In genomic region chr9:69809304-69809863, GRCh38 we compare ENCODE assay signal across 9 cellular contexts. TPM values are rescaled to one million over a fixed set of nuclear protein-coding genes. Genes with fewer than 3 reads are reported as not detected.
DNase-seq lines count a peak whose midpoint lies in the region; ATAC-seq and TF ChIP-seq lines count a peak whose summit lies in the region.
"Had no signal": no experiment of that assay in that cellular context is flagged by ENCODE, and none has a peak within 500 bp of the region (broad histone marks: within the 10 kb centered on the region; RNA-seq: fewer than 3 reads in every experiment).

No MANE protein-coding gene starts in this region.

- H3K27ac ChIP-seq in IMR-90 (ENCODE audit: insufficient read depth, low read length) (no peak overlapping the region), right lobe of liver (no peak overlapping the region), RWPE1 (no peak overlapping the region)

- no peak overlapping the region for H2BK15ac ChIP-seq in IMR-90 (ENCODE audit: low read depth, low read length)

- H3K36me3 ChIP-seq in IMR-90 (ENCODE audit: control insufficient read depth, insufficient read depth, low read length) (no peaks in the 10 kb centered on the region), right lobe of liver (no peaks in the 10 kb centered on the region)

- peaks cover 7% of the 10 kb centered on the region for H3K27me3 ChIP-seq in IMR-90 (ENCODE audit: control insufficient read depth, insufficient read depth, low read length)
- H3K27me3 ChIP-seq in right lobe of liver, result no peaks in the 10 kb centered on the region

- no peak overlapping the region for H3K23ac ChIP-seq in IMR-90 (ENCODE audit: low read depth, low read length)

- no peak for TF ChIP-seq POLR2A in IMR-90 (IDR thresholded peaks at IDR 0.05; ENCODE audit: low read depth, low read length)
- TF ChIP-seq POLR2A in right lobe of liver (IDR thresholded peaks at IDR 0.05), result no peak

- H4K8ac ChIP-seq in IMR-90 (ENCODE audit: low read depth in 2 of 2, low read length in 2 of 2), result no peak overlapping the region

- no peak overlapping the region for H2AFZ ChIP-seq in IMR-90 (replicated peaks; ENCODE audit: low read length, poor library complexity)

- H3K18ac ChIP-seq in IMR-90 (ENCODE audit: low read depth, low read length), result no peak overlapping the region

- no peaks in the 10 kb centered on the region for H3K9me3 Mint-ChIP-seq in activated naive CD8-positive, alpha-beta T cell treated with anti-CD3 and anti-CD28 coated beads, Interleukin-2, amount 10 ng/mL, durations not matched to agents 7 days and 5 days

- no peaks in the 10 kb centered on the region for H4K20me1 ChIP-seq in IMR-90 (ENCODE audit: insufficient read depth, low read length)

- peaks cover 6% of the 10 kb centered on the region for H3K36me3 Mint-ChIP-seq in activated naive CD8-positive, alpha-beta T cell treated with anti-CD3 and anti-CD28 coated beads, Interleukin-2, amount 10 ng/mL, durations not matched to agents 7 days and 5 days

- H3K4me1 ChIP-seq in IMR-90 (ENCODE audit: control insufficient read depth, insufficient read depth, low read length) (no peaks in the 10 kb centered on the region), right lobe of liver (no peaks in the 10 kb centered on the region)

- H3K27me3 Mint-ChIP-seq in activated naive CD8-positive, alpha-beta T cell treated with anti-CD3 and anti-CD28 coated beads, Interleukin-2, amount 10 ng/mL, durations not matched to agents 7 days and 5 days, result no peaks in the 10 kb centered on the region

- H2BK20ac ChIP-seq in IMR-90 (ENCODE audit: low read depth, low read length), result no peak overlapping the region

- no peak overlapping the region for H3K56ac ChIP-seq in IMR-90 (ENCODE audit: extremely low read depth, insufficient read depth, low read length)

- no peak overlapping the region for H3K9ac ChIP-seq in IMR-90 (ENCODE audit: low read depth, low read length)

- H3K4ac ChIP-seq in IMR-90 (ENCODE audit: low read depth, low read length), result no peak overlapping the region

- H2AK5ac ChIP-seq in IMR-90 (ENCODE audit: low read depth, low read length), result no peak overlapping the region

- TF ChIP-seq RAD21 in IMR-90 (IDR thresholded peaks at IDR 0.05; ENCODE audit: low read length), result peak; percentile 51

- no peaks in the 10 kb centered on the region for H3K9me1 ChIP-seq in IMR-90 (ENCODE audit: insufficient read depth, low read length)

- POLR2A ChIA-PET in IMR-90 (lab: Charles Lee; ENCODE audit: unreplicated experiment) (no interaction called here), RWPE1 (lab: Yijun Ruan, JAX; ENCODE audit: low non-redundant PET) (no interaction called here)
- POLR2A ChIA-PET in activated naive CD8-positive, alpha-beta T cell treated with anti-CD3 and anti-CD28 coated beads, Interleukin-2, amount 10 ng/mL, durations not matched to agents 7 days and 5 days (lab: Charles Lee), result interaction anchor here (1.0 to 1.2 kb wide), 2 partner anchors 49 to 68 kb away, joined by 3 read pairs; partner anchors contain the start of gene PTAR1

- H3K27ac Mint-ChIP-seq in activated naive CD8-positive, alpha-beta T cell treated with anti-CD3 and anti-CD28 coated beads, Interleukin-2, amount 10 ng/mL, durations not matched to agents 7 days and 5 days, result peak overlapping the region; percentile 51

- no peak overlapping the region for H3K14ac ChIP-seq in IMR-90 (replicated peaks; ENCODE audit: low read depth, low read length)

- in situ Hi-C loops in IMR-90 (cut with MboI; ENCODE audit: low sequenced_read_pairs), result loop anchor here (5.0 kb wide), 1 partner anchor 42 kb away; no protein-coding TSS in a partner anchor

- no peak overlapping the region for H2BK120ac ChIP-seq in IMR-90 (ENCODE audit: low read depth, low read length)

- peaks cover 23% of the 10 kb centered on the region for H3K4me1 Mint-ChIP-seq in activated naive CD8-positive, alpha-beta T cell treated with anti-CD3 and anti-CD28 coated beads, Interleukin-2, amount 10 ng/mL, durations not matched to agents 7 days and 5 days

- intact Hi-C loops in IMR-90 (cut with micrococcal nuclease), result loop anchor here (5.0 kb wide), 1 partner anchor 108 kb away; no protein-coding TSS in a partner anchor
- intact Hi-C loops in right lobe of liver (cut with DNase I), result no loop called here

- H3K79me1 ChIP-seq in IMR-90 (ENCODE audit: low read depth in 1 of 2, low read length in 2 of 2), result no peaks in the 10 kb centered on the region

- no peak overlapping the region for H3K4me2 ChIP-seq in IMR-90 (ENCODE audit: low read depth, low read length)

- no peak overlapping the region for H2AK9ac ChIP-seq in IMR-90 (replicated peaks; ENCODE audit: low read depth, low read length, poor library complexity)

- no peak overlapping the region for H4K91ac ChIP-seq in IMR-90 (ENCODE audit: insufficient read depth, low read depth, low read length)

- no TSS peak for BruUV-seq in IMR-90 (replicated peaks; lab: Mats Ljungman, UMichigan)

- ATAC-seq in IMR-90 (ENCODE audit: low read depth) (no peak), right lobe of liver (peak; percentile 49 to 57 (median 53))
- ATAC-seq in activated naive CD8-positive, alpha-beta T cell treated with anti-CD3 and anti-CD28 coated beads, Interleukin-2, amount 10 ng/mL, durations not matched to agents 7 days and 5 days (ENCODE audit: low read depth), result peak; percentile 71
- no peak for ATAC-seq in activated CD4-positive, CD25-positive, alpha-beta regulatory T cell treated with anti-CD3 and anti-CD28 coated beads, Interleukin-2, amount 50 U/mL, for 24 hours

- TF ChIP-seq CTCF in IMR-90 (conservative IDR thresholded peaks at IDR 0.05; ENCODE audit: low read depth, low read length) (peak; percentile 50), right lobe of liver (IDR thresholded peaks at IDR 0.05) (peak; percentile 10 to 48 (median 30)), RWPE1 (conservative IDR thresholded peaks at IDR 0.05; ENCODE audit: low read depth) (no peak)

- dilution Hi-C loops in IMR-90 (cut with HindIII; ENCODE audit: low sequenced_read_pairs, unreplicated experiment), result no loop called here

- H3K4me3 ChIP-seq in IMR-90 (ENCODE audit: insufficient read depth, low read depth, low read length) (no peak overlapping the region), right lobe of liver (no peak overlapping the region)

- DNase-seq in DMS53 (lab: John Stamatoyannopoulos, UW) (peak; percentile 50), DMS53 treated with DMSO at 0.1 percent for 48 hours (lab: John Stamatoyannopoulos, UW; ENCODE audit: unreplicated experiment) (no peak), IMR-90 (peak; percentile 21), right lobe of liver (no peak), T1000 (lab: John Stamatoyannopoulos, UW) (no peak), RWPE1 (ENCODE audit: low spot score) (no peak)
- DNase-seq in activated naive CD8-positive, alpha-beta T cell treated with anti-CD3 and anti-CD28 coated beads, Interleukin-2, amount 10 ng/mL, durations not matched to agents 7 days and 5 days, result no peak
- DNase-seq: stimulated activated CD4-positive, alpha-beta T cell treated with anti-CD3 and anti-CD28 coated beads, Interleukin-12 subunit alpha, Interleukin-12 subunit beta, amount 100 ng/mL, for 4 hours had no signal

- no peak overlapping the region for H3K4me3 Mint-ChIP-seq in activated naive CD8-positive, alpha-beta T cell treated with anti-CD3 and anti-CD28 coated beads, Interleukin-2, amount 10 ng/mL, durations not matched to agents 7 days and 5 days

- CTCF ChIA-PET in IMR-90 (lab: Yijun Ruan, JAX) (interaction anchor here (0.7 kb wide), 1 partner anchor 227 kb away, joined by 3 read pairs; no protein-coding TSS in a partner anchor), RWPE1 (lab: Yijun Ruan, JAX) (no interaction called here)

- no peaks in the 10 kb centered on the region for H3K9me3 ChIP-seq in IMR-90 (ENCODE audit: control insufficient read depth, insufficient read depth, low read length)
- no peaks in the 10 kb centered on the region for H3K9me3 ChIP-seq in right lobe of liver

- WGBS in IMR-90 (ENCODE audit: extremely low coverage in 2 of 2, insufficient read length in 1 of 2), 2 experiments, result 100% methylated on average over 2 of the region's 8 CpGs; no CpG with 5 or more reads in 1 of the 2 experiments
- 48% methylated on average over 8 of the region's 8 CpGs for WGBS in right lobe of liver (ENCODE audit: insufficient coverage, low coverage, low lambda C conversion rate, missing lambda C conversion rate)

- H2BK5ac ChIP-seq in IMR-90 (ENCODE audit: low read depth, low read length, poor library complexity, severe bottlenecking), result no peak overlapping the region

- H4K5ac ChIP-seq in IMR-90 (ENCODE audit: low read depth, low read length), result no peak overlapping the region

TF ChIP-seq in IMR-90, 13 proteins besides CTCF, POLR2A, EP300 and RAD21:
- peak; percentile 69 for TF ChIP-seq SMC3 (IDR thresholded peaks at IDR 0.05; ENCODE audit: low read depth, low read length)
- no peak for TF ChIP-seq RFX5 (IDR thresholded peaks at IDR 0.05; ENCODE audit: low read depth, low read length)

RNA-seq across cellular contexts. Expression of gene CFAP95, which starts 11.2 kb away (rescaled TPM):
- total RNA-seq in IMR-90 (2012; rRNA removed) (not detected in 2 replicates), right lobe of liver (not detected)
- not detected in 2 replicates for polyA plus RNA-seq in IMR-90 (2012; rRNA removed)
- not detected in 2 replicates for polyA plus RNA-seq in IMR-90 (2012; cell fraction: cytosol; rRNA removed)
- not detected in 2 replicates for polyA plus RNA-seq in IMR-90 (2012; cell fraction: nucleus; rRNA removed; ENCODE audit: low replicate concordance)
- 10 to 100 TPM; 10.6 to 12.3 TPM for total RNA-seq in activated naive CD8-positive, alpha-beta T cell treated with anti-CD3 and anti-CD28 coated beads, Interleukin-2, amount 10 ng/mL, durations not matched to agents 7 days and 5 days

RNA-seq across cellular contexts. Expression of gene PTAR1, which starts 49.6 kb away (rescaled TPM):
- total RNA-seq in IMR-90 (2012; rRNA removed) (110 and 115 TPM in 2 replicates), right lobe of liver (10 to 100 TPM; 21.5 to 33.3 (median 27.0) TPM)
- 7.5 and 10.6 TPM in 2 replicates for polyA plus RNA-seq in IMR-90 (2012; rRNA removed)
- polyA plus RNA-seq in IMR-90 (2012; cell fraction: cytosol; rRNA removed), result 0.92 and 1.3 TPM in 2 replicates
- polyA plus RNA-seq in IMR-90 (2012; cell fraction: nucleus; rRNA removed; ENCODE audit: low replicate concordance), result 3.0 and 27.1 TPM in 2 replicates
- total RNA-seq in activated naive CD8-positive, alpha-beta T cell treated with anti-CD3 and anti-CD28 coated beads, Interleukin-2, amount 10 ng/mL, durations not matched to agents 7 days and 5 days, result 10 to 100 TPM; 68.4 to 69.6 TPM

Comparison
In these comparisons a context has a peak if more than half of its experiments do, and no peak if none do; other contexts are left out.
1. DNase-seq: peak in DMS53 (single experiment) and IMR-90 (single experiment); none in DMS53 treated with DMSO at 0.1 percent for 48 hours (single experiment), activated naive CD8-positive, alpha-beta T cell treated with anti-CD3 and anti-CD28 coated beads, Interleukin-2, amount 10 ng/mL, durations not matched to agents 7 days and 5 days (single experiment), right lobe of liver (0 of 3), T1000 (single experiment) and RWPE1 (single experiment).
2. ATAC-seq: peak in activated naive CD8-positive, alpha-beta T cell treated with anti-CD3 and anti-CD28 coated beads, Interleukin-2, amount 10 ng/mL, durations not matched to agents 7 days and 5 days (single experiment) and right lobe of liver (4 of 4); none in IMR-90 (single experiment) and activated CD4-positive, CD25-positive, alpha-beta regulatory T cell treated with anti-CD3 and anti-CD28 coated beads, Interleukin-2, amount 50 U/mL, for 24 hours (0 of 2).
3. RNA of gene CFAP95, which starts 11.2 kb away (total RNA-seq): 10.6 to 12.3 TPM in activated naive CD8-positive, alpha-beta T cell treated with anti-CD3 and anti-CD28 coated beads, Interleukin-2, amount 10 ng/mL, durations not matched to agents 7 days and 5 days; not detected in IMR-90 and not detected in right lobe of liver; every median in the first group is over 10 times any median in the second.